Comparison of ENCODE assay signal across 10 cellular contexts in genomic region chr15:39623550-39623931, GRCh38. TPM values are rescaled to one million over a fixed set of nuclear protein-coding genes. Genes with fewer than 3 reads are reported as not detected.
DNase-seq lines count a peak whose midpoint lies in the region; ATAC-seq and TF ChIP-seq lines count a peak whose summit lies in the region.
"Had no signal": no experiment of that assay in that cellular context is flagged by ENCODE, and none has a peak within 500 bp of the region (broad histone marks: within the 10 kb centered on the region; RNA-seq: fewer than 3 reads in every experiment).

No MANE protein-coding gene starts in this region.

- peak overlapping the region; percentile 15; the same call in 1 of the 2 replicates for H3K27ac ChIP-seq in C4-2B
- no peak overlapping the region for H3K27ac ChIP-seq in coronary artery
- H3K27ac ChIP-seq: dorsolateral prefrontal cortex had no signal

- H3K9me3 Mint-ChIP-seq in activated T-cell treated with anti-CD3 and anti-CD28 coated beads, Interleukin-2, amount 50 U/mL, for 72 hours = peaks cover 0 to 2% of the 10 kb centered on the region in 2 donors

- peak; percentile 94 for ATAC-seq in HG03103 (IDR thresholded peaks at IDR 0.05; ENCODE audit: low read depth, unreplicated experiment)
- ATAC-seq in activated T-cell treated with anti-CD3 and anti-CD28 coated beads, Interleukin-2, amount 50 U/mL, for 72 hours (replicated peaks in 1 of 2) = peak; percentile 88 to 89

- peaks cover 8 to 17% of the 10 kb centered on the region in 2 donors for H3K36me3 Mint-ChIP-seq in activated T-cell treated with anti-CD3 and anti-CD28 coated beads, Interleukin-2, amount 50 U/mL, for 72 hours (ENCODE audit: insufficient read depth in 2 of 2)

- H3K27me3 Mint-ChIP-seq in activated T-cell treated with anti-CD3 and anti-CD28 coated beads, Interleukin-2, amount 50 U/mL, for 72 hours (ENCODE audit: low read depth) = peaks cover 10% of the 10 kb centered on the region

- TF ChIP-seq CTCF in C4-2B (conservative IDR thresholded peaks at IDR 0.05) (no peak), coronary artery (IDR thresholded peaks at IDR 0.05) (no peak)

- H3K4me3 Mint-ChIP-seq in activated T-cell treated with anti-CD3 and anti-CD28 coated beads, Interleukin-2, amount 50 U/mL, for 72 hours = peak overlapping the region; percentile 85 to 91

- peaks cover 55% of the 10 kb centered on the region for H3K4me1 Mint-ChIP-seq in activated T-cell treated with anti-CD3 and anti-CD28 coated beads, Interleukin-2, amount 50 U/mL, for 72 hours (ENCODE audit: low read depth)

- H3K27ac Mint-ChIP-seq in activated T-cell treated with anti-CD3 and anti-CD28 coated beads, Interleukin-2, amount 50 U/mL, for 72 hours = peak overlapping the region; percentile 97

- DNase-seq in GM19240 (ENCODE audit: insufficient read length, low spot score) (peak; percentile 4), NCI-H128 (lab: John Stamatoyannopoulos, UW; ENCODE audit: unreplicated experiment) (no peak), iPS-NIHi7 (ENCODE audit: extremely low spot score) (no peak), superior temporal gyrus (ENCODE audit: extremely low spot score) (no peak), coronary artery (ENCODE audit: low spot score) (no peak)
- DNase-seq in activated T-cell treated with anti-CD3 and anti-CD28 coated beads, Interleukin-2, amount 50 U/mL, for 72 hours = peak; percentile 69 to 75
- DNase-seq: dorsolateral prefrontal cortex, PC-9 had no signal

- no peak overlapping the region for H3K4me3 ChIP-seq in coronary artery
- H3K4me3 ChIP-seq: dorsolateral prefrontal cortex, PC-9 had no signal

RNA-seq across cellular contexts. Expression of gene THBS1, which starts 42.7 kb away (rescaled TPM):
- 1 to 10 TPM in 1 of 2 donors, under 1 TPM in 1; 0.99 to 1.3 TPM for total RNA-seq in activated T-cell treated with anti-CD3 and anti-CD28 coated beads, Interleukin-2, amount 50 U/mL, for 72 hours

Comparison
In these comparisons a context has a peak if more than half of its experiments do, and no peak if none do; other contexts are left out.
1. DNase-seq: peak in GM19240 (single experiment) and activated T-cell treated with anti-CD3 and anti-CD28 coated beads, Interleukin-2, amount 50 U/mL, for 72 hours (2 of 2); none in NCI-H128 (single experiment), iPS-NIHi7 (single experiment), superior temporal gyrus (single experiment) and coronary artery (single experiment).